1 cellular context compared by ENCODE assay signal in genomic region chr2:36371963-36372391, GRCh38.
TF ChIP-seq lines count a peak whose summit lies in the region.

No MANE protein-coding gene starts in this region.

TF ChIP-seq in WTC11, 78 proteins besides CTCF, POLR2A, EP300 and RAD21 (continued from another document):
- no peak for TF ChIP-seq PRDM15 (CRISPR knock-in tag; IDR thresholded peaks at IDR 0.05)
- no peak for TF ChIP-seq NFE2L1 (CRISPR knock-in tag; IDR thresholded peaks at IDR 0.05)
- TF ChIP-seq SMAD4 (CRISPR knock-in tag; IDR thresholded peaks at IDR 0.05) = no peak
- no peak for TF ChIP-seq ZNF317 (CRISPR knock-in tag; IDR thresholded peaks at IDR 0.05; ENCODE audit: borderline replicate concordance, low read depth)
- no peak for TF ChIP-seq NR1H2 (CRISPR knock-in tag; IDR thresholded peaks at IDR 0.05)
- TF ChIP-seq ZNF138 (CRISPR knock-in tag; conservative IDR thresholded peaks at IDR 0.05) = no peak
- TF ChIP-seq USF2 (CRISPR knock-in tag; IDR thresholded peaks at IDR 0.05) = no peak
